Comparison of ENCODE assay signal across 31 cellular contexts in genomic region chrX:48709522-48710117, GRCh38. TPM values are rescaled to one million over a fixed set of nuclear protein-coding genes. Genes with fewer than 3 reads are reported as not detected.
"Had no signal": no experiment of that assay in that cellular context is flagged by ENCODE, and none has a peak within 500 bp of the region (broad histone marks: within the 10 kb centered on the region; RNA-seq: fewer than 3 reads in every experiment).

No MANE protein-coding gene starts in this region.

- H3K36me3 ChIP-seq: lower lobe of right lung, neural progenitor cell, vagina had no signal

- H3K4me1 Mint-ChIP-seq: neural progenitor cell had no signal

- H3K4me2 ChIP-seq: neural progenitor cell, smooth muscle cell had no signal

- H3K9ac ChIP-seq: neural progenitor cell, parathyroid adenoma had no signal

- ATAC-seq: effector memory CD8-positive, alpha-beta T cell; left ventricle myocardium superior; lower lobe of right lung; natural killer cell treated with Interleukin-12 subunit alpha and Interleukin-12 subunit beta and Interleukin-15 and Interleukin-18, amount 100 ng/mL, for 72 hours; sciatic nerve; stimulated activated naive CD8-positive, alpha-beta T cell treated with anti-CD3 and anti-CD28 coated beads, Interleukin-15, amount 100 ng/mL, for 72 hours had no signal

- H3K27ac ChIP-seq: esophagus squamous epithelium, lower lobe of right lung, neural progenitor cell, parathyroid adenoma, suprapubic skin, vagina had no signal

- H3K4me3 Mint-ChIP-seq: effector memory CD8-positive, alpha-beta T cell; immature natural killer cell; naive B cell; natural killer cell treated with Interleukin-12 subunit alpha and Interleukin-12 subunit beta and Interleukin-15 and Interleukin-18, amount 100 ng/mL, for 72 hours; neural progenitor cell; stimulated activated naive CD8-positive, alpha-beta T cell treated with anti-CD3 and anti-CD28 coated beads, Interleukin-15, amount 100 ng/mL, for 72 hours had no signal

- H3K9me3 ChIP-seq: esophagus squamous epithelium, lower lobe of right lung, suprapubic skin, vagina had no signal

- H3K27ac Mint-ChIP-seq: naive B cell; natural killer cell treated with Interleukin-12 subunit alpha and Interleukin-12 subunit beta and Interleukin-15 and Interleukin-18, amount 100 ng/mL, for 72 hours; neural progenitor cell; progenitor cell of endocrine pancreas; stimulated activated naive CD8-positive, alpha-beta T cell treated with anti-CD3 and anti-CD28 coated beads, Interleukin-15, amount 100 ng/mL, for 72 hours had no signal

- DNase-seq: cortex of kidney; effector memory CD8-positive, alpha-beta T cell; erythroblast; esophagus squamous epithelium; hypothalamus; immature natural killer cell; islet precursor cell; left ventricle myocardium superior; lower lobe of right lung; naive B cell; stimulated activated CD4-positive, alpha-beta T cell treated with anti-CD3 and anti-CD28 coated beads, Interleukin-12 subunit alpha, Interleukin-12 subunit beta, amount 100 ng/mL, for 4 hours; stimulated activated CD4-positive, alpha-beta T cell treated with anti-CD3 and anti-CD28 coated beads, Interleukin-1b, Interleukin-23, amount 100 ng/mL, for 48 hours; stimulated activated CD4-positive, alpha-beta T cell treated with anti-CD3 and anti-CD28 coated beads, Interleukin-4, amount 100 ng/mL, for 1 hour; stimulated activated CD8-positive, alpha-beta memory T cell treated with anti-CD3 and anti-CD28 coated beads, Interleukin-4, amount 100 ng/mL, for 48 hours; stimulated activated naive CD4-positive, alpha-beta T cell; stimulated activated naive CD8-positive, alpha-beta T cell treated with anti-CD3 and anti-CD28 coated beads, Interleukin-15, amount 100 ng/mL, for 72 hours; trophoblast cell had no signal

- FAIRE-seq: endometrium, frontal cortex had no signal

- H3K27me3 Mint-ChIP-seq: effector memory CD8-positive, alpha-beta T cell; naive B cell; natural killer cell treated with Interleukin-12 subunit alpha and Interleukin-12 subunit beta and Interleukin-15 and Interleukin-18, amount 100 ng/mL, for 72 hours; stimulated activated naive CD8-positive, alpha-beta T cell treated with anti-CD3 and anti-CD28 coated beads, Interleukin-15, amount 100 ng/mL, for 72 hours had no signal

- H2AFZ ChIP-seq: neural progenitor cell, parathyroid adenoma had no signal

- H3K9me3 Mint-ChIP-seq: effector memory CD8-positive, alpha-beta T cell; immature natural killer cell; natural killer cell treated with Interleukin-12 subunit alpha and Interleukin-12 subunit beta and Interleukin-15 and Interleukin-18, amount 100 ng/mL, for 72 hours; stimulated activated naive CD8-positive, alpha-beta T cell treated with anti-CD3 and anti-CD28 coated beads, Interleukin-15, amount 100 ng/mL, for 72 hours had no signal

- H3K27me3 ChIP-seq: esophagus squamous epithelium, neural progenitor cell, suprapubic skin, vagina had no signal

- H3K4me1 ChIP-seq: lower lobe of right lung, neural progenitor cell, parathyroid adenoma, vagina had no signal

- H3K36me3 Mint-ChIP-seq: immature natural killer cell; naive B cell; natural killer cell treated with Interleukin-12 subunit alpha and Interleukin-12 subunit beta and Interleukin-15 and Interleukin-18, amount 100 ng/mL, for 72 hours had no signal

- H3K4me3 ChIP-seq: esophagus squamous epithelium, lower lobe of right lung, neural progenitor cell, smooth muscle cell, suprapubic skin, vagina had no signal

- H3K79me2 ChIP-seq: parathyroid adenoma had no signal

RNA-seq across cellular contexts. Expression of gene WAS, which starts 26.0 kb away (rescaled TPM):
- total RNA-seq: dermis microvascular lymphatic vessel endothelial cell had no signal

RNA-seq across cellular contexts. Expression of gene GLOD5, which starts 51.9 kb away (rescaled TPM):
- total RNA-seq: dermis microvascular lymphatic vessel endothelial cell; esophagus squamous epithelium; frontal cortex; left ventricle myocardium superior; mononuclear cell; natural killer cell treated with Interleukin-12 subunit alpha and Interleukin-12 subunit beta and Interleukin-15 and Interleukin-18, amount 100 ng/mL, for 72 hours; osteoblast; progenitor cell of endocrine pancreas; sciatic nerve; smooth muscle cell; suprapubic skin; ureter; vagina had no signal
- polyA plus RNA-seq: immature natural killer cell, smooth muscle cell had no signal
